9 cellular contexts compared by ENCODE assay signal in the genomic region with DNA sequence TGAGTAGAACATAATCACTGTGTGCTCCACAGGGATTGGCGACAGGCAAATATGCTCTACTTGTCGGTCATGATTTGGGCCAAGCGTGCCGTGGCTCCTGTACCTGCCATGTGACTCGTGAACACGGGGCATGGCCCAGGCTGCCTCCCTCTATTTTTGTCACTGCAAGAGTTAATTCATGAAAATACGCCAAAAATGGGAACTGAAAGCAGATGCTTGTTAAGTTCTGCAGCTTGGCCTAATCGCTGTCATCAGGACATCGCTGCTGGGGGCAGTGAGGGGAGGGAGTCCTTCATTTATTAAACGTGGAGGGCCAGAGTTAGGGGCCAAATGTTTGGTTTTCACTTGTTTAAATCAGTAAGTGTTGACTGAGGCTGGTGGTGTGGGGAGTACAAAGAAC.
DNase-seq lines count a peak whose midpoint lies in the region; ATAC-seq, FAIRE-seq and TF ChIP-seq lines count a peak whose summit lies in the region.
"Had no signal": no experiment of that assay in that cellular context is flagged by ENCODE, and none has a peak within 500 bp of the region (broad histone marks: within the 10 kb centered on the region; RNA-seq: fewer than 3 reads in every experiment).

No MANE protein-coding gene starts in this region.

- intact Hi-C loops in mucosa of descending colon (cut with DNase I, micrococcal nuclease) (loop anchor here in 1 of 2 donors (10.0 kb wide), 1 partner anchor 293 kb away; no protein-coding TSS in a partner anchor), right cardiac atrium (cut with DNase I) (no loop called here)

- H3K4me1 ChIP-seq in mucosa of descending colon (ENCODE audit: low read depth) (peaks cover 10% of the 10 kb centered on the region), right cardiac atrium (ENCODE audit: control insufficient read depth, insufficient read depth, low read length) (peaks cover 8% of the 10 kb centered on the region)

- no peak overlapping the region for H3K27ac ChIP-seq in right cardiac atrium (ENCODE audit: low read length)

- no peaks in the 10 kb centered on the region for H3K36me3 ChIP-seq in mucosa of descending colon (ENCODE audit: low read depth)

- TF ChIP-seq CTCF in mucosa of descending colon (IDR thresholded peaks at IDR 0.05): no peak

- DNase-seq in mucosa of descending colon (peak in 1 of 3 donors; percentile 68), right cardiac atrium (no peak), AG08396 (ENCODE audit: low spot score) (no peak), RCC 7860 (ENCODE audit: low spot score) (no peak), DMS 273 (lab: John Stamatoyannopoulos, UW; ENCODE audit: unreplicated experiment) (no peak)
- DNase-seq: NCI-H2029 had no signal

- 73% methylated on average over 10 of the region's 10 CpGs for WGBS in right cardiac atrium

- no peaks in the 10 kb centered on the region for H3K27me3 ChIP-seq in right cardiac atrium (ENCODE audit: control insufficient read depth, insufficient read depth)

- ATAC-seq in GM18861 (IDR thresholded peaks at IDR 0.05; ENCODE audit: unreplicated experiment): peak; percentile 53
- ATAC-seq in GM21576 (IDR thresholded peaks at IDR 0.05; ENCODE audit: unreplicated experiment): peak; percentile 48
- peak; percentile 43 for ATAC-seq in HG03469 (IDR thresholded peaks at IDR 0.05; ENCODE audit: unreplicated experiment)
- peak; percentile 35 for ATAC-seq in mucosa of descending colon
- no peak for ATAC-seq in right cardiac atrium

- H3K4me3 ChIP-seq in mucosa of descending colon (no peak overlapping the region), right cardiac atrium (ENCODE audit: low read length) (no peak overlapping the region)

- no peak for FAIRE-seq in RCC 7860 (lab: Jason Lieb, UNC)

- no peaks in the 10 kb centered on the region for H3K9me3 ChIP-seq in mucosa of descending colon
- no peaks in the 10 kb centered on the region for H3K9me3 ChIP-seq in right cardiac atrium (ENCODE audit: control insufficient read depth, low read length)

Comparison
In these comparisons a context has a peak if more than half of its experiments do, and no peak if none do; other contexts are left out.
1. ATAC-seq: peak in GM18861 (single experiment), GM21576 (single experiment), HG03469 (single experiment) and mucosa of descending colon (single experiment); none in right cardiac atrium (0 of 2).